Comparison of ENCODE assay signal across 8 cellular contexts in genomic region chr19:17946965-17947784, GRCh38. TPM values are rescaled to one million over a fixed set of nuclear protein-coding genes. Genes with fewer than 3 reads are reported as not detected.
DNase-seq lines count a peak whose midpoint lies in the region; ATAC-seq and TF ChIP-seq lines count a peak whose summit lies in the region.

No MANE protein-coding gene starts in this region.

- H3K27ac Mint-ChIP-seq in endothelial cell (ENCODE audit: unreplicated experiment), result peak overlapping the region; percentile 65
- H3K27ac Mint-ChIP-seq in nephron progenitor cell, result peak overlapping the region; percentile 90

- peaks cover 8% of the 10 kb centered on the region for H3K36me3 Mint-ChIP-seq in endothelial cell (ENCODE audit: low read depth, unreplicated experiment)
- H3K36me3 Mint-ChIP-seq in nephron progenitor cell (ENCODE audit: low read depth), result no peaks in the 10 kb centered on the region

- H3K4me1 Mint-ChIP-seq in endothelial cell (ENCODE audit: unreplicated experiment), result peaks cover 19% of the 10 kb centered on the region
- H3K4me1 Mint-ChIP-seq in nephron progenitor cell, result peaks cover 54% of the 10 kb centered on the region

- H3K27ac ChIP-seq in Peyer's patch, result peak overlapping the region in 2 of 4 donors; percentile 53 to 80

- peaks cover 0 to 13% (median 0%) of the 10 kb centered on the region in 3 donors for H3K36me3 ChIP-seq in Peyer's patch

- no peak for TF ChIP-seq POLR2A in Peyer's patch (IDR thresholded peaks at IDR 0.05)

- H3K4me3 Mint-ChIP-seq in endothelial cell (ENCODE audit: unreplicated experiment) (peak overlapping the region; percentile 89), nephron progenitor cell (peak overlapping the region; percentile 80)

- peaks cover 23% of the 10 kb centered on the region for H3K27me3 Mint-ChIP-seq in endothelial cell (ENCODE audit: unreplicated experiment)
- H3K27me3 Mint-ChIP-seq in nephron progenitor cell (ENCODE audit: low read depth, poor library complexity), result peaks cover 27% of the 10 kb centered on the region

- peak overlapping the region; percentile 64 to 100 (median 83) for H3K4me3 ChIP-seq in Peyer's patch

- no peaks in the 10 kb centered on the region for H3K9me3 ChIP-seq in Peyer's patch

- H3K9me3 Mint-ChIP-seq in endothelial cell (ENCODE audit: unreplicated experiment) (no peaks in the 10 kb centered on the region), nephron progenitor cell (no peaks in the 10 kb centered on the region)

- peak; percentile 82 for DNase-seq in NCI-H82 (lab: John Stamatoyannopoulos, UW)
- no peak for DNase-seq in NCI-H82 treated with DMSO at 0.1 percent for 48 hours (lab: John Stamatoyannopoulos, UW; ENCODE audit: unreplicated experiment)
- peak in 2 of 3 donors; percentile 28 to 62 for DNase-seq in Peyer's patch
- DNase-seq in endothelial cell (ENCODE audit: low spot score), result no peak
- no peak for DNase-seq in nephron progenitor cell
- no peak for DNase-seq in NCI-H2171 (lab: John Stamatoyannopoulos, UW)
- no peak for DNase-seq in HCEC 1CT

- peaks cover 0 to 27% of the 10 kb centered on the region in 2 donors for H3K27me3 ChIP-seq in Peyer's patch

- peak; percentile 21 for ATAC-seq in HG02678 (IDR thresholded peaks at IDR 0.05; ENCODE audit: unreplicated experiment)

- no peak for TF ChIP-seq CTCF in Peyer's patch (IDR thresholded peaks at IDR 0.05)
- TF ChIP-seq CTCF in endothelial cell (IDR thresholded peaks at IDR 0.05; ENCODE audit: unreplicated experiment), result no peak
- TF ChIP-seq CTCF in nephron progenitor cell (IDR thresholded peaks at IDR 0.05), result no peak

- peaks cover 0 to 48% (median 37%) of the 10 kb centered on the region in 4 donors for H3K4me1 ChIP-seq in Peyer's patch

RNA-seq across cellular contexts. Expression of gene CCDC124, which starts 14.4 kb away (rescaled TPM):
- total RNA-seq in Peyer's patch, result 10 to 100 TPM; 18.9 to 33.0 (median 24.4) TPM
- 68.2 TPM for total RNA-seq in endothelial cell (ENCODE audit: unreplicated experiment)

RNA-seq across cellular contexts. Expression of gene KCNN1, which starts 19.7 kb away (rescaled TPM):
- total RNA-seq in Peyer's patch (not detected), endothelial cell (ENCODE audit: unreplicated experiment) (19.3 TPM)

Comparison
In these comparisons a context has a peak if more than half of its experiments do, and no peak if none do; other contexts are left out.
1. DNase-seq: peak in NCI-H82 (single experiment) and Peyer's patch (2 of 3); none in NCI-H82 treated with DMSO at 0.1 percent for 48 hours (single experiment), endothelial cell (single experiment), nephron progenitor cell (single experiment), NCI-H2171 (single experiment) and HCEC 1CT (single experiment).
2. RNA of gene KCNN1, which starts 19.7 kb away (total RNA-seq): 19.3 TPM in endothelial cell (single experiment); not detected in Peyer's patch; every median in the first group is over 10 times any median in the second.